9 cellular contexts compared by ENCODE assay signal in genomic region chr4:168449740-168450442, GRCh38. TPM values are rescaled to one million over a fixed set of nuclear protein-coding genes. Genes with fewer than 3 reads are reported as not detected.
A peak's percentile ranks its signal among the peaks of the same experiment; 100 is the strongest.
DNase-seq lines count a peak whose midpoint lies in the region; ATAC-seq and TF ChIP-seq lines count a peak whose summit lies in the region.
"Had no signal": no experiment of that assay in that cellular context is flagged by ENCODE, and none has a peak within 500 bp of the region (broad histone marks: within the 10 kb centered on the region; RNA-seq: fewer than 3 reads in every experiment).

No MANE protein-coding gene starts in this region.

- CTCF ChIA-PET in T-cell (lab: Charles Lee): no interaction called here

- no peak for TF ChIP-seq CTCF in progenitor cell of endocrine pancreas (IDR thresholded peaks at IDR 0.05; ENCODE audit: unreplicated experiment)

- no peak overlapping the region for H3K27ac ChIP-seq in epithelial cell of prostate

- H3K4me1 Mint-ChIP-seq in T-cell (peaks cover 21 to 31% (median 24%) of the 10 kb centered on the region in 3 donors), progenitor cell of endocrine pancreas (ENCODE audit: low read depth) (peaks cover 3% of the 10 kb centered on the region)

- H3K27ac Mint-ChIP-seq in T-cell (peak overlapping the region; percentile 19 to 36), progenitor cell of endocrine pancreas (peak overlapping the region; percentile 40)
- H3K27ac Mint-ChIP-seq: IgD-negative memory B cell had no signal

- H3K9me3 Mint-ChIP-seq in T-cell (no peaks in the 10 kb centered on the region), progenitor cell of endocrine pancreas (ENCODE audit: low read depth) (no peaks in the 10 kb centered on the region)
- H3K9me3 Mint-ChIP-seq: IgD-negative memory B cell had no signal

- DNase-seq in activated CD4-positive, alpha-beta T cell treated with anti-CD3 and anti-CD28 coated beads for 48 hours: peak; percentile 40
- DNase-seq in activated CD4-positive, alpha-beta T cell treated with anti-CD3 and anti-CD28 coated beads for 1 hour: no peak
- no peak for DNase-seq in T-cell
- DNase-seq in epithelial cell of prostate (ENCODE audit: low read depth, low spot score): peak; percentile 3
- DNase-seq in progenitor cell of endocrine pancreas (ENCODE audit: low spot score, unreplicated experiment): no peak
- no peak for DNase-seq in HuH-7 (ENCODE audit: low spot score)
- no peak for DNase-seq in NCI-H146 treated with DMSO at 0.1 percent for 48 hours (lab: John Stamatoyannopoulos, UW; ENCODE audit: unreplicated experiment)

- H3K4me3 Mint-ChIP-seq in T-cell (no peak overlapping the region), progenitor cell of endocrine pancreas (ENCODE audit: low read depth) (no peak overlapping the region)
- H3K4me3 Mint-ChIP-seq: IgD-negative memory B cell had no signal

- ATAC-seq in T-cell (replicated peaks in 1 of 4) (no peak), GM18873 (IDR thresholded peaks at IDR 0.05; ENCODE audit: low FRiP score, unreplicated experiment) (no peak)

- POLR2A ChIA-PET in T-cell (lab: Charles Lee): no interaction called here

- H3K36me3 Mint-ChIP-seq in T-cell (peaks cover 53% of the 10 kb centered on the region), progenitor cell of endocrine pancreas (ENCODE audit: insufficient read depth) (no peaks in the 10 kb centered on the region)

- H3K27me3 Mint-ChIP-seq in T-cell (no peaks in the 10 kb centered on the region), progenitor cell of endocrine pancreas (no peaks in the 10 kb centered on the region)
- H3K27me3 Mint-ChIP-seq: IgD-negative memory B cell had no signal

RNA-seq across cellular contexts. Expression of gene DDX60L, which starts 30.4 kb away (rescaled TPM):
- total RNA-seq in T-cell (10 to 100 TPM; 38.5 to 56.4 (median 43.1) TPM), progenitor cell of endocrine pancreas (1.1 and 1.2 TPM in 2 replicates)

RNA-seq across cellular contexts. Expression of gene PALLD, which starts 47.0 kb away (rescaled TPM):
- total RNA-seq in T-cell: 1 to 10 TPM in 1 of 5 donors, under 1 TPM in 4; 0.56 to 1.9 (median 0.93) TPM
- 43.2 and 46.5 TPM in 2 replicates for total RNA-seq in progenitor cell of endocrine pancreas

Comparison
In these comparisons a context has a peak if more than half of its experiments do, and no peak if none do; other contexts are left out.
1. DNase-seq: peak in activated CD4-positive, alpha-beta T cell treated with anti-CD3 and anti-CD28 coated beads for 48 hours (single experiment) and epithelial cell of prostate (single experiment); none in activated CD4-positive, alpha-beta T cell treated with anti-CD3 and anti-CD28 coated beads for 1 hour (single experiment), T-cell (0 of 34), progenitor cell of endocrine pancreas (single experiment), HuH-7 (single experiment) and NCI-H146 treated with DMSO at 0.1 percent for 48 hours (single experiment).
2. RNA of gene DDX60L, which starts 30.4 kb away (total RNA-seq): 38.5 to 56.4 TPM in T-cell; 1.1 to 1.2 TPM in progenitor cell of endocrine pancreas; every median in the first group is over 10 times any median in the second.
3. RNA of gene PALLD, which starts 47.0 kb away (total RNA-seq): 43.2 to 46.5 TPM in progenitor cell of endocrine pancreas; 0.56 to 1.9 TPM in T-cell; every median in the first group is over 10 times any median in the second.